In the genomic region with DNA sequence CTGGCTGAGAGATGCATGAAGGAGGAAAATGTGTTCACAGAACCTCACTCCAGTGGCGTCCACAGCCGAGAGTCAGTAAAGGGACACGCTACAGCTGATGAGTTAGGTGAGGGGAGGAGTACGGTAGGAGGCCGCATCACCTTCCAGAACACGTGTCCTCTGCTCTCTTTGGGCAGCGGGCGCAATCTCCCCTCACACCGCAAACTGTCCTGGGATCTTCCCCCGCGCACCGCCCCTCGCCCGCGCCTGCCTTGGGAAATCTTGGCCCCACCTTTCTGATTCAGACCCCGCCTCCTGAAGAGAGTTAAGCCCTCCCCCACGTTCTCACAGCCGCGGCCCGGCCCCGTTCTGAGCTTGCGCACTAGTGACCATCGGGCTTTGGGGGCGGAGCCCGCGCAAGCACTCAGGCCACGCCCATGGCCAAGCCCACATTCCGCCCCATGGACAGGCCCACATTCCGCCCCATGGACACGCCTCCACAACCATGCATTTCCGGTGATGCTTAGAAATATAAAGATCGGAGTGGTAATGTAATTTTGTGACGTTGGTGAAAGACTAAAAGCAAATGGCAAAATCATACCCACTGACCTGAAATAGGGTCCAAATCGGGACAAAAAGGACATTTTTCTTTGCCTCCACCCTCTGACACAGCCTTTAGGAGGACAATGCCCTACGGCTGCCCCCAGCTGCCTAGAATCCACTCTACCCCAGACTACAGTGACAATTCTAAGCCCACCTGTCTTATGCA, we compare ENCODE assay signal across 8 cellular contexts. TPM values are rescaled to one million over a fixed set of nuclear protein-coding genes. Genes with fewer than 3 reads are reported as not detected.
A peak's percentile ranks its signal among the peaks of the same experiment; 100 is the strongest.
DNase-seq lines count a peak whose midpoint lies in the region; ATAC-seq and TF ChIP-seq lines count a peak whose summit lies in the region.

No MANE protein-coding gene starts in this region.

- DNase-seq in CMK (ENCODE audit: low read depth) (peak; percentile 68), HUDEP-2 (lab: John Stamatoyannopoulos, UW; ENCODE audit: unreplicated experiment in 76 of 76) (peak in 74 of 76 experiments; percentile 3 to 91 (median 78)), NOMO-1 treated with dmso at 0.1 percent for 144 hours (lab: John Stamatoyannopoulos, UW; ENCODE audit: unreplicated experiment) (peak; percentile 59), endothelial cell (ENCODE audit: low spot score) (peak; percentile 86), mesothelial cell of epicardium (ENCODE audit: low spot score in 2 of 2, unreplicated experiment in 2 of 2) (peak; percentile 88 to 94)
- DNase-seq in activated CD8-positive, alpha-beta memory T cell treated with anti-CD3 and anti-CD28 coated beads, Interleukin-2, amount 50 U/mL, for 48 hours: peak; percentile 90
- DNase-seq in stimulated activated CD8-positive, alpha-beta memory T cell treated with anti-CD3 and anti-CD28 coated beads, Interleukin-15, amount 100 ng/mL, for 24 hours (ENCODE audit: low read depth): peak; percentile 71

- H3K27ac Mint-ChIP-seq in endothelial cell (ENCODE audit: unreplicated experiment): peak overlapping the region; percentile 57
- peak overlapping the region; percentile 96 for H3K27ac Mint-ChIP-seq in mesothelial cell of epicardium

- ATAC-seq in GM21390 (IDR thresholded peaks at IDR 0.05; ENCODE audit: unreplicated experiment): peak; percentile 93

- H3K4me1 Mint-ChIP-seq in endothelial cell (ENCODE audit: unreplicated experiment): no peaks in the 10 kb centered on the region
- peaks cover 5% of the 10 kb centered on the region for H3K4me1 Mint-ChIP-seq in mesothelial cell of epicardium

- no peak for TF ChIP-seq CTCF in endothelial cell (IDR thresholded peaks at IDR 0.05; ENCODE audit: unreplicated experiment)
- TF ChIP-seq CTCF in mesothelial cell of epicardium (IDR thresholded peaks at IDR 0.05; ENCODE audit: unreplicated experiment): no peak

- H3K27me3 Mint-ChIP-seq in endothelial cell (ENCODE audit: unreplicated experiment): no peaks in the 10 kb centered on the region
- H3K27me3 Mint-ChIP-seq in mesothelial cell of epicardium (ENCODE audit: low read depth): no peaks in the 10 kb centered on the region

- H3K36me3 Mint-ChIP-seq in endothelial cell (ENCODE audit: low read depth, unreplicated experiment): no peaks in the 10 kb centered on the region
- no peaks in the 10 kb centered on the region for H3K36me3 Mint-ChIP-seq in mesothelial cell of epicardium

- H3K4me3 Mint-ChIP-seq in endothelial cell (ENCODE audit: unreplicated experiment) (peak overlapping the region; percentile 88), mesothelial cell of epicardium (peak overlapping the region; percentile 68)

- no peaks in the 10 kb centered on the region for H3K9me3 Mint-ChIP-seq in endothelial cell (ENCODE audit: unreplicated experiment)
- peaks cover 17% of the 10 kb centered on the region for H3K9me3 Mint-ChIP-seq in mesothelial cell of epicardium

RNA-seq across cellular contexts. Expression of a gene that starts 13.3 kb away (rescaled TPM):
- 0.51 TPM for total RNA-seq in endothelial cell (ENCODE audit: unreplicated experiment)
- total RNA-seq in mesothelial cell of epicardium: 3.0 to 4.0 TPM (median 3.7 TPM) in 3 replicates

RNA-seq across cellular contexts. Expression of a gene that starts 18.3 kb away (rescaled TPM):
- total RNA-seq in endothelial cell (ENCODE audit: unreplicated experiment): 13.1 TPM
- 18.5 to 18.6 TPM (median 18.6 TPM) in 3 replicates for total RNA-seq in mesothelial cell of epicardium

RNA-seq across cellular contexts. Expression of a gene that starts 28.1 kb away (rescaled TPM):
- 79.1 TPM for total RNA-seq in endothelial cell (ENCODE audit: unreplicated experiment)
- total RNA-seq in mesothelial cell of epicardium: 121 to 126 TPM (median 124 TPM) in 3 replicates

RNA-seq across cellular contexts. Expression of a gene that starts 47.9 kb away (rescaled TPM):
- total RNA-seq in endothelial cell (ENCODE audit: unreplicated experiment): 34.0 TPM
- total RNA-seq in mesothelial cell of epicardium: 48.0 to 53.4 TPM (median 48.8 TPM) in 3 replicates

Comparison
In these comparisons a context has a peak if more than half of its experiments do, and no peak if none do; other contexts are left out.
1. Peak in every context shown above with its lines: DNase-seq and ATAC-seq.